Comparison of ENCODE assay signal across 8 cellular contexts in the genomic region with DNA sequence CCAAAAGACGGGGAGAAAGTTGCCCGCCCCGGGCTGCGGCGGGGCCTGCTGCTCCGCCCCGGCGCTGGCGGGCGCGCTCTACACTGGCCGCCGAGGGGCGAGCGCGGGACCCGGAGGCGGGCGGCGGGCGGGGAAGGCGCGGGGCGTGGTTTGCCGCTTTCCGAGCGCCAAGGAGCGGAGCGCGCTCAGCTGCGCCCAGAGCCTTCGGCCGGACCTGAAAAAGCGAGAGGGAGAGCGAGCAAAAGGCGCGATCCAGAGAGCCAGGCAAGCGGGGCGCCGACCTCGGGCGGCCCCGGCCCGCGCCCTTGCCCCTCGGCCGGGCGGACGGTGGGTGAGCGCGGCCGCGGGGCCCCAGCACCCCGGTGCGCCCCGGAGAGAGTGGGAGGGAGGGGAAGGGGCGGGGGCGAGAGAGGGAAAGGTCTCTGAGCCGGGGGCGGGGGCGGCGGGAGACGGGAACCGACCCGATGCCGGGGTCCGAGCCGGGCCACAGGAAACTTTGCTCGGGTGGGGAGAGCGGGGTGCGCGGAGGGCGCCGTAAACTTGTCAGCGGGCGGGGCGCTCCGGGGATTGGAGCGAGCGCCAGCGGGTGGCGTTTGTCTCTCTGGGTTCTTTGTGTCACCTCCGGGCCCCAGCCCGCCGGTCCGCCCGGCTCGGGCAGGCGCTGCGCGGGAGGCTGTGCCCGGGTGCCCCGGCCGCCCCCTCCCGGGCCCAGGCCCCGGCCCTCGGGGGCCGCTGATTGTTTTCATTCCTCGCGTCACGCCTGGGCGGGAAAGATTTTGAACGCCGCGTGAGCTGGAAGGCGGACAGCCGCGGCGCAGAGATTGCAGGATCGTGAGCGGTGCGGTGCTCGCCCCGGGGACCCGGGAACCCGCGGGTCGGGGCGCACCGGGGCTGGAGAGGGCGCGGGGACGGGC. TPM values are rescaled to one million over a fixed set of nuclear protein-coding genes. Genes with fewer than 3 reads are reported as not detected.
DNase-seq lines count a peak whose midpoint lies in the region; ATAC-seq and TF ChIP-seq lines count a peak whose summit lies in the region.

A gene with protein sequence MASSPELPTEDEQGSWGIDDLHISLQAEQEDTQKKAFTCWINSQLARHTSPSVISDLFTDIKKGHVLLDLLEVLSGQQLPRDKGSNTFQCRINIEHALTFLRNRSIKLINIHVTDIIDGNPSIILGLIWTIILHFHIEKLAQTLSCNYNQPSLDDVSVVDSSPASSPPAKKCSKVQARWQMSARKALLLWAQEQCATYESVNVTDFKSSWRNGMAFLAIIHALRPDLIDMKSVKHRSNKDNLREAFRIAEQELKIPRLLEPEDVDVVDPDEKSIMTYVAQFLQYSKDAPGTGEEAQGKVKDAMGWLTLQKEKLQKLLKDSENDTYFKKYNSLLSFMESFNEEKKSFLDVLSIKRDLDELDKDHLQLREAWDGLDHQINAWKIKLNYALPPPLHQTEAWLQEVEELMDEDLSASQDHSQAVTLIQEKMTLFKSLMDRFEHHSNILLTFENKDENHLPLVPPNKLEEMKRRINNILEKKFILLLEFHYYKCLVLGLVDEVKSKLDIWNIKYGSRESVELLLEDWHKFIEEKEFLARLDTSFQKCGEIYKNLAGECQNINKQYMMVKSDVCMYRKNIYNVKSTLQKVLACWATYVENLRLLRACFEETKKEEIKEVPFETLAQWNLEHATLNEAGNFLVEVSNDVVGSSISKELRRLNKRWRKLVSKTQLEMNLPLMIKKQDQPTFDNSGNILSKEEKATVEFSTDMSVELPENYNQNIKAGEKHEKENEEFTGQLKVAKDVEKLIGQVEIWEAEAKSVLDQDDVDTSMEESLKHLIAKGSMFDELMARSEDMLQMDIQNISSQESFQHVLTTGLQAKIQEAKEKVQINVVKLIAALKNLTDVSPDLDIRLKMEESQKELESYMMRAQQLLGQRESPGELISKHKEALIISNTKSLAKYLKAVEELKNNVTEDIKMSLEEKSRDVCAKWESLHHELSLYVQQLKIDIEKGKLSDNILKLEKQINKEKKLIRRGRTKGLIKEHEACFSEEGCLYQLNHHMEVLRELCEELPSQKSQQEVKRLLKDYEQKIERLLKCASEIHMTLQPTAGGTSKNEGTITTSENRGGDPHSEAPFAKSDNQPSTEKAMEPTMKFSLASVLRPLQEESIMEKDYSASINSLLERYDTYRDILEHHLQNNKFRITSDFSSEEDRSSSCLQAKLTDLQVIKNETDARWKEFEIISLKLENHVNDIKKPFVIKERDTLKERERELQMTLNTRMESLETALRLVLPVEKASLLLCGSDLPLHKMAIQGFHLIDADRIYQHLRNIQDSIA (N-terminal part only) (plus strand): TSS at position 188 of the 914 bp plus-strand sequence. CDS start 56,145 bp downstream, outside the sequence.

- peak within 1 kb of the TSS; percentile 83 for H3K9ac ChIP-seq in DND-41 (ENCODE audit: low read depth, low read length)

- H3K36me3 ChIP-seq in DND-41 (ENCODE audit: insufficient read depth, low read length) = no peaks in the 10 kb centered on the region; the same call in 1 of the 2 replicates
- no peaks in the 10 kb centered on the region for H3K36me3 ChIP-seq in thymus (ENCODE audit: control insufficient read depth, insufficient read depth)

- no peaks in the 10 kb centered on the region for H3K36me3 Mint-ChIP-seq in osteocyte (ENCODE audit: unreplicated experiment)

- H3K4me1 ChIP-seq in DND-41 (ENCODE audit: insufficient read depth, low read length) = peaks cover 37% of the 10 kb centered on the region
- peaks cover 6% of the 10 kb centered on the region for H3K4me1 ChIP-seq in thymus (ENCODE audit: control insufficient read depth, insufficient read depth, low read length)

- H2AFZ ChIP-seq in DND-41 (ENCODE audit: low read depth, low read length) = peak within 1 kb of the TSS; percentile 88

- H3K9me3 ChIP-seq in DND-41 (ENCODE audit: insufficient read depth, low read length, severe bottlenecking) (no peaks in the 10 kb centered on the region), thymus (ENCODE audit: control insufficient read depth) (no peaks in the 10 kb centered on the region)

- peak; percentile 90 for ATAC-seq in DND-41 (ENCODE audit: insufficient read depth, low read depth)
- peak; percentile 77 for ATAC-seq in GM21515 (IDR thresholded peaks at IDR 0.05; ENCODE audit: unreplicated experiment)

- H3K27ac ChIP-seq in DND-41 (ENCODE audit: low read length) (peak within 1 kb of the TSS; percentile 77), thymus (ENCODE audit: low read depth) (peak within 1 kb of the TSS; percentile 84)

- H3K4me3 ChIP-seq in DND-41 (ENCODE audit: low read depth in 1 of 2, low read length in 2 of 2) = peak within 1 kb of the TSS; percentile 80 to 91
- peak within 1 kb of the TSS; percentile 91 for H3K4me3 ChIP-seq in thymus (ENCODE audit: low read length)

- peak within 1 kb of the TSS; percentile 75 for H3K4me2 ChIP-seq in DND-41 (ENCODE audit: insufficient read depth, low read length)

- peak; percentile 85 for DNase-seq in DND-41
- peak; percentile 73 for DNase-seq in HuH-7.5 (ENCODE audit: low spot score)
- DNase-seq in SK-N-DZ (ENCODE audit: low spot score) = peak; percentile 75
- peak; percentile 88 for DNase-seq in activated naive CD4-positive, alpha-beta T cell treated with anti-CD3 and anti-CD28 coated beads, Interleukin-2, amount 50 U/mL, for 16 hours
- peak; percentile 86 for DNase-seq in glomerular visceral epithelial cell (ENCODE audit: extremely low spot score)
- DNase-seq in osteocyte (ENCODE audit: extremely low spot score, unreplicated experiment) = peak; percentile 90

- H3K4me3 Mint-ChIP-seq in osteocyte (ENCODE audit: unreplicated experiment) = peak within 1 kb of the TSS; percentile 91

- peaks cover 33% of the 10 kb centered on the region for H4K20me1 ChIP-seq in DND-41 (ENCODE audit: insufficient read depth, low read length)

- under 1% methylated on average over 123 of the region's 123 CpGs for WGBS in thymus

- TF ChIP-seq CTCF in DND-41 (IDR thresholded peaks at IDR 0.05; ENCODE audit: borderline replicate concordance, extremely low read depth, low read length, poor library complexity, severe bottlenecking) (peak; percentile 35), osteocyte (IDR thresholded peaks at IDR 0.05) (peak; percentile 50)

- H3K9me3 Mint-ChIP-seq in osteocyte (ENCODE audit: unreplicated experiment) = no peaks in the 10 kb centered on the region

- peaks cover 18% of the 10 kb centered on the region for H3K4me1 Mint-ChIP-seq in osteocyte (ENCODE audit: unreplicated experiment)

- peaks cover 2% of the 10 kb centered on the region for H3K27me3 Mint-ChIP-seq in osteocyte (ENCODE audit: unreplicated experiment)

- peaks cover 49% of the 10 kb centered on the region for H3K79me2 ChIP-seq in DND-41 (ENCODE audit: insufficient read depth, low read length)

- H3K27me3 ChIP-seq in DND-41 (ENCODE audit: insufficient read depth, low read length, poor library complexity) (no peaks in the 10 kb centered on the region), thymus (ENCODE audit: control insufficient read depth, insufficient read depth) (no peaks in the 10 kb centered on the region)

- peak within 1 kb of the TSS; percentile 69 for H3K27ac Mint-ChIP-seq in osteocyte (ENCODE audit: unreplicated experiment)

RNA-seq across cellular contexts. Expression of the gene that starts here (rescaled TPM):
- polyA plus RNA-seq in SK-N-DZ (2014; cell fraction: cytosol; rRNA removed) = 37.8 and 38.1 TPM in 2 replicates
- polyA plus RNA-seq in SK-N-DZ (2014; cell fraction: nucleus; rRNA removed) = 30.2 and 37.7 TPM in 2 replicates
- total RNA-seq in osteocyte = 28.4 and 31.9 TPM in 2 replicates
- 52.3 TPM for polyA plus RNA-seq in thymus

Comparison
In these comparisons a context has a peak if more than half of its experiments do, and no peak if none do; other contexts are left out.
1. Peak in every context shown above with its lines: DNase-seq, ATAC-seq, H3K4me3 ChIP-seq and H3K27ac ChIP-seq.